In genomic region chr7:73623798-73624668, GRCh38 we compare ENCODE assay signal across 8 cellular contexts. TPM values are rescaled to one million over a fixed set of nuclear protein-coding genes. Genes with fewer than 3 reads are reported as not detected.
A peak's percentile ranks its signal among the peaks of the same experiment; 100 is the strongest.
DNase-seq lines count a peak whose midpoint lies in the region; ATAC-seq and TF ChIP-seq lines count a peak whose summit lies in the region.

A gene with protein sequence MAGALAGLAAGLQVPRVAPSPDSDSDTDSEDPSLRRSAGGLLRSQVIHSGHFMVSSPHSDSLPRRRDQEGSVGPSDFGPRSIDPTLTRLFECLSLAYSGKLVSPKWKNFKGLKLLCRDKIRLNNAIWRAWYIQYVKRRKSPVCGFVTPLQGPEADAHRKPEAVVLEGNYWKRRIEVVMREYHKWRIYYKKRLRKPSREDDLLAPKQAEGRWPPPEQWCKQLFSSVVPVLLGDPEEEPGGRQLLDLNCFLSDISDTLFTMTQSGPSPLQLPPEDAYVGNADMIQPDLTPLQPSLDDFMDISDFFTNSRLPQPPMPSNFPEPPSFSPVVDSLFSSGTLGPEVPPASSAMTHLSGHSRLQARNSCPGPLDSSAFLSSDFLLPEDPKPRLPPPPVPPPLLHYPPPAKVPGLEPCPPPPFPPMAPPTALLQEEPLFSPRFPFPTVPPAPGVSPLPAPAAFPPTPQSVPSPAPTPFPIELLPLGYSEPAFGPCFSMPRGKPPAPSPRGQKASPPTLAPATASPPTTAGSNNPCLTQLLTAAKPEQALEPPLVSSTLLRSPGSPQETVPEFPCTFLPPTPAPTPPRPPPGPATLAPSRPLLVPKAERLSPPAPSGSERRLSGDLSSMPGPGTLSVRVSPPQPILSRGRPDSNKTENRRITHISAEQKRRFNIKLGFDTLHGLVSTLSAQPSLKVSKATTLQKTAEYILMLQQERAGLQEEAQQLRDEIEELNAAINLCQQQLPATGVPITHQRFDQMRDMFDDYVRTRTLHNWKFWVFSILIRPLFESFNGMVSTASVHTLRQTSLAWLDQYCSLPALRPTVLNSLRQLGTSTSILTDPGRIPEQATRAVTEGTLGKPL (minus strand): TSS chr7:73624522. CDS start chr7:73624492, 30 bp downstream.

- no peak within 1 kb of the TSS for H4K91ac ChIP-seq in IMR-90 (ENCODE audit: insufficient read depth, low read depth, low read length)

- TF ChIP-seq CTCF in BJ (IDR thresholded peaks at IDR 0.05; ENCODE audit: insufficient read depth, low read depth, low read length) (no peak), IMR-90 (conservative IDR thresholded peaks at IDR 0.05; ENCODE audit: low read depth, low read length) (no peak)

- H2AK9ac ChIP-seq in IMR-90 (replicated peaks; ENCODE audit: low read depth, low read length, poor library complexity) = no peak within 1 kb of the TSS

- H3K27me3 ChIP-seq in BJ (ENCODE audit: control insufficient read depth, insufficient read depth, low read length) = peaks cover 39% of the 10 kb centered on the region
- H3K27me3 ChIP-seq in IMR-90 (ENCODE audit: control insufficient read depth, insufficient read depth, low read length) = peaks cover 71% of the 10 kb centered on the region

- H3K4me2 ChIP-seq in IMR-90 (ENCODE audit: low read depth, low read length) = peak within 1 kb of the TSS; percentile 77

- no peak within 1 kb of the TSS for H2BK20ac ChIP-seq in IMR-90 (ENCODE audit: low read depth, low read length)

- H3K18ac ChIP-seq in IMR-90 (ENCODE audit: low read depth, low read length) = no peak within 1 kb of the TSS

- H3K23ac ChIP-seq in IMR-90 (ENCODE audit: low read depth, low read length) = no peak within 1 kb of the TSS; the same call in 1 of the 2 replicates

- in situ Hi-C loops in IMR-90 (cut with MboI; ENCODE audit: low sequenced_read_pairs) = no loop called here

- peak within 1 kb of the TSS; percentile 64 for H2AFZ ChIP-seq in IMR-90 (replicated peaks; ENCODE audit: low read length, poor library complexity)

- no peak within 1 kb of the TSS for H2BK15ac ChIP-seq in IMR-90 (ENCODE audit: low read depth, low read length)

- intact Hi-C loops in IMR-90 (cut with micrococcal nuclease) (no loop called here), left ventricle myocardium superior (cut with micrococcal nuclease) (no loop called here), posterior cingulate gyrus (cut with DNase I) (no loop called here)

- H3K4me3 ChIP-seq in BJ (ENCODE audit: low read depth, low read length) (peak within 1 kb of the TSS; percentile 3), IMR-90 (ENCODE audit: insufficient read depth, low read depth, low read length) (peak within 1 kb of the TSS; percentile 46)

- H3K79me1 ChIP-seq in IMR-90 (ENCODE audit: low read depth in 1 of 2, low read length in 2 of 2) = no peaks in the 10 kb centered on the region

- 2% methylated on average over 32 of the region's 80 CpGs; no CpG with 5 or more reads in 1 of the 2 experiments for WGBS in IMR-90 (ENCODE audit: extremely low coverage in 2 of 2, insufficient read length in 1 of 2), 2 experiments

- H4K8ac ChIP-seq in IMR-90 (ENCODE audit: low read depth in 2 of 2, low read length in 2 of 2) = no peak within 1 kb of the TSS

- BruUV-seq in IMR-90 (replicated peaks; lab: Mats Ljungman, UMichigan) = no TSS peak

- ATAC-seq in IMR-90 (ENCODE audit: low read depth) = peak; percentile 95
- ATAC-seq in SK-N-SH treated with all-trans-retinoic acid at 6 μM for 48 hours = peak; percentile 87
- peak; percentile 96 for ATAC-seq in left ventricle myocardium superior
- no peak for ATAC-seq in HG02840 (IDR thresholded peaks at IDR 0.05; ENCODE audit: low FRiP score, unreplicated experiment)

- no peak within 1 kb of the TSS for H2BK5ac ChIP-seq in IMR-90 (ENCODE audit: low read depth, low read length, poor library complexity, severe bottlenecking)

- DNase-seq in BJ (ENCODE audit: low read depth) (no peak), IMR-90 (no peak), anterior cingulate cortex (lab: John Stamatoyannopoulos, UW) (peak in 44 of 58 donors; percentile 5 to 75 (median 40)), left ventricle myocardium superior (peak; percentile 87), posterior cingulate gyrus (peak; percentile 37 to 96 (median 71)), ureter (ENCODE audit: low spot score) (peak; percentile 73)

- no peaks in the 10 kb centered on the region for H3K9me1 ChIP-seq in IMR-90 (ENCODE audit: insufficient read depth, low read length)

- no peaks in the 10 kb centered on the region for H4K20me1 ChIP-seq in IMR-90 (ENCODE audit: insufficient read depth, low read length)

- H3K56ac ChIP-seq in IMR-90 (ENCODE audit: extremely low read depth, insufficient read depth, low read length) = no peak within 1 kb of the TSS

- no peaks in the 10 kb centered on the region for H3K9me3 ChIP-seq in IMR-90 (ENCODE audit: control insufficient read depth, insufficient read depth, low read length)

- no peak within 1 kb of the TSS for H3K4ac ChIP-seq in IMR-90 (ENCODE audit: low read depth, low read length)

- H3K27ac ChIP-seq in IMR-90 (ENCODE audit: insufficient read depth, low read length) = no peak within 1 kb of the TSS

- CTCF ChIA-PET in BJ (lab: Yijun Ruan, JAX) (interaction anchor here (1.0 to 1.4 kb wide), 3 partner anchors 8 to 101 kb away, joined by 3 to 7 read pairs (median 3); partner anchors contain the start of gene VPS37D), IMR-90 (lab: Yijun Ruan, JAX) (interaction anchor here (1.1 kb wide), 1 partner anchor 102 kb away, joined by 3 read pairs; no protein-coding TSS in a partner anchor)

- no peak within 1 kb of the TSS for H4K5ac ChIP-seq in IMR-90 (ENCODE audit: low read depth, low read length)

- no peak within 1 kb of the TSS for H2BK120ac ChIP-seq in IMR-90 (ENCODE audit: low read depth, low read length)

- peaks cover 5% of the 10 kb centered on the region; the same call in 1 of the 2 replicates for H3K4me1 ChIP-seq in IMR-90 (ENCODE audit: control insufficient read depth, insufficient read depth, low read length)

- H3K9ac ChIP-seq in IMR-90 (ENCODE audit: low read depth, low read length) = no peak within 1 kb of the TSS

- no peak for TF ChIP-seq RAD21 in IMR-90 (IDR thresholded peaks at IDR 0.05; ENCODE audit: low read length)

- no peak within 1 kb of the TSS for H2AK5ac ChIP-seq in IMR-90 (ENCODE audit: low read depth, low read length)

- POLR2A ChIA-PET in BJ (lab: Charles Lee) = no interaction called here
- POLR2A ChIA-PET in IMR-90 (lab: Charles Lee; ENCODE audit: unreplicated experiment) = no interaction called here

- no peak for TF ChIP-seq POLR2A in IMR-90 (IDR thresholded peaks at IDR 0.05; ENCODE audit: low read depth, low read length)

- no peak within 1 kb of the TSS for H3K14ac ChIP-seq in IMR-90 (replicated peaks; ENCODE audit: low read depth, low read length)

- H3K36me3 ChIP-seq in BJ (ENCODE audit: control insufficient read depth, insufficient read depth, low read length) = no peaks in the 10 kb centered on the region
- no peaks in the 10 kb centered on the region for H3K36me3 ChIP-seq in IMR-90 (ENCODE audit: control insufficient read depth, insufficient read depth, low read length)

- dilution Hi-C loops in IMR-90 (cut with HindIII; ENCODE audit: low sequenced_read_pairs, unreplicated experiment) = no loop called here

TF ChIP-seq in IMR-90, 13 proteins besides CTCF, POLR2A, EP300 and RAD21 (continues in another document):
- TF ChIP-seq CHD1 (IDR thresholded peaks at IDR 0.05; ENCODE audit: low read depth, low read length) (no peak), NFE2L2 (IDR thresholded peaks at IDR 0.05; ENCODE audit: low read depth, low read length) (no peak), FOS (IDR thresholded peaks at IDR 0.05; ENCODE audit: low read depth, low read length) (no peak), MAFK (IDR thresholded peaks at IDR 0.05; ENCODE audit: low read depth, low read length) (no peak), RFX5 (IDR thresholded peaks at IDR 0.05; ENCODE audit: low read depth, low read length) (no peak), MAZ (IDR thresholded peaks at IDR 0.05; ENCODE audit: borderline replicate concordance, low read depth, low read length) (no peak), CEBPB (IDR thresholded peaks at IDR 0.05; ENCODE audit: low read depth, low read length) (no peak), BHLHE40 (IDR thresholded peaks at IDR 0.05; ENCODE audit: low read depth, low read length) (no peak), USF2 (IDR thresholded peaks at IDR 0.05; ENCODE audit: low read depth, low read length) (no peak)

TF ChIP-seq in SK-N-SH treated with all-trans-retinoic acid at 6 μM for 48 hours, 23 proteins besides CTCF, POLR2A, EP300 and RAD21 (continues in another document):
- TF ChIP-seq, protein P1, sequence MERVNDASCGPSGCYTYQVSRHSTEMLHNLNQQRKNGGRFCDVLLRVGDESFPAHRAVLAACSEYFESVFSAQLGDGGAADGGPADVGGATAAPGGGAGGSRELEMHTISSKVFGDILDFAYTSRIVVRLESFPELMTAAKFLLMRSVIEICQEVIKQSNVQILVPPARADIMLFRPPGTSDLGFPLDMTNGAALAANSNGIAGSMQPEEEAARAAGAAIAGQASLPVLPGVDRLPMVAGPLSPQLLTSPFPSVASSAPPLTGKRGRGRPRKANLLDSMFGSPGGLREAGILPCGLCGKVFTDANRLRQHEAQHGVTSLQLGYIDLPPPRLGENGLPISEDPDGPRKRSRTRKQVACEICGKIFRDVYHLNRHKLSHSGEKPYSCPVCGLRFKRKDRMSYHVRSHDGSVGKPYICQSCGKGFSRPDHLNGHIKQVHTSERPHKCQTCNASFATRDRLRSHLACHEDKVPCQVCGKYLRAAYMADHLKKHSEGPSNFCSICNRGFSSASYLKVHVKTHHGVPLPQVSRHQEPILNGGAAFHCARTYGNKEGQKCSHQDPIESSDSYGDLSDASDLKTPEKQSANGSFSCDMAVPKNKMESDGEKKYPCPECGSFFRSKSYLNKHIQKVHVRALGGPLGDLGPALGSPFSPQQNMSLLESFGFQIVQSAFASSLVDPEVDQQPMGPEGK (CRISPR knock-in tag; IDR thresholded peaks at IDR 0.05; ENCODE audit: borderline replicate concordance) = no peak
- TF ChIP-seq PPARA (CRISPR knock-in tag; IDR thresholded peaks at IDR 0.05; ENCODE audit: borderline replicate concordance) (no peak), ZNF565 (CRISPR knock-in tag; conservative IDR thresholded peaks at IDR 0.05; ENCODE audit: low read depth) (no peak), BACH2 (CRISPR knock-in tag; IDR thresholded peaks at IDR 0.05; ENCODE audit: borderline replicate concordance) (no peak)

RNA-seq across cellular contexts. Expression of the gene that starts here (rescaled TPM):
- not detected in 2 replicates for polyA plus RNA-seq in BJ (2011; rRNA removed)
- polyA minus RNA-seq in BJ (2011; rRNA and poly(A)+ RNA removed) = not detected in 2 replicates
- total RNA-seq in IMR-90 (2012; rRNA removed) = not detected in 2 replicates
- not detected in 2 replicates for polyA plus RNA-seq in IMR-90 (2012; rRNA removed)
- not detected in 2 replicates for polyA plus RNA-seq in IMR-90 (2012; cell fraction: cytosol; rRNA removed)
- polyA plus RNA-seq in IMR-90 (2012; cell fraction: nucleus; rRNA removed; ENCODE audit: low replicate concordance) = 0.03 TPM in 1 of 2 replicates, not detected in the other
- 9.6 TPM for total RNA-seq in left ventricle myocardium superior
- 4.6 TPM for total RNA-seq in ureter

Comparison
In these comparisons a context has a peak if more than half of its experiments do, and no peak if none do; other contexts are left out.
1. Peak in ATAC-seq, H3K4me3 ChIP-seq and H3K4me2 ChIP-seq in IMR-90; RNA of the gene not detected or under 1 TPM.
2. DNase-seq: peak in anterior cingulate cortex (44 of 58), left ventricle myocardium superior (single experiment), posterior cingulate gyrus (10 of 10) and ureter (single experiment); none in BJ (single experiment) and IMR-90 (single experiment).